Comparison of ENCODE assay signal across 8 cellular contexts in genomic region chr19:49677232-49677881, GRCh38. TPM values are rescaled to one million over a fixed set of nuclear protein-coding genes. Genes with fewer than 3 reads are reported as not detected.
DNase-seq lines count a peak whose midpoint lies in the region; ATAC-seq and TF ChIP-seq lines count a peak whose summit lies in the region.

Gene PRMT1, plus strand, starts transcription at chr19:49677271. Its CDS starts 10 bp downstream, at chr19:49677281.

- H3K36me3 Mint-ChIP-seq in CD4-positive, alpha-beta T cell (ENCODE audit: low read depth): peaks cover 41% of the 10 kb centered on the region
- H3K36me3 Mint-ChIP-seq in T-helper 2 cell treated with Interferon-gamma antibody and Interleukin-4, amounts not matched to agents 5 μg/mL and 100 μg/mL, for 36 hours (ENCODE audit: low read depth): peaks cover 14% of the 10 kb centered on the region
- H3K36me3 Mint-ChIP-seq in dendritic cell treated with granulocyte-macrophage colony-stimulating factor and Interleukin-4, amounts not matched to agents 40 ng/mL and 50 ng/mL, for 4 days (ENCODE audit: low read depth): peaks cover 48% of the 10 kb centered on the region

- H3K79me2 ChIP-seq in HCT116 (ENCODE audit: insufficient read depth, low read length): peaks cover 53% of the 10 kb centered on the region

- no peaks in the 10 kb centered on the region for H3K9me3 Mint-ChIP-seq in CD4-positive, alpha-beta T cell
- no peaks in the 10 kb centered on the region for H3K9me3 Mint-ChIP-seq in T-helper 2 cell treated with Interferon-gamma antibody and Interleukin-4, amounts not matched to agents 5 μg/mL and 100 μg/mL, for 36 hours
- no peaks in the 10 kb centered on the region for H3K9me3 Mint-ChIP-seq in dendritic cell treated with granulocyte-macrophage colony-stimulating factor and Interleukin-4, amounts not matched to agents 40 ng/mL and 50 ng/mL, for 4 days

- H3K4me3 Mint-ChIP-seq in CD4-positive, alpha-beta T cell: peak within 1 kb of the TSS; percentile 97
- peak within 1 kb of the TSS; percentile 97 for H3K4me3 Mint-ChIP-seq in T-helper 2 cell treated with Interferon-gamma antibody and Interleukin-4, amounts not matched to agents 5 μg/mL and 100 μg/mL, for 36 hours
- H3K4me3 Mint-ChIP-seq in dendritic cell treated with granulocyte-macrophage colony-stimulating factor and Interleukin-4, amounts not matched to agents 40 ng/mL and 50 ng/mL, for 4 days: peak within 1 kb of the TSS; percentile 92

- peak; percentile 39 for ATAC-seq in CD4-positive, alpha-beta T cell (ENCODE audit: poor library complexity)
- ATAC-seq in HCT116 (peak; percentile 16), right lobe of liver (peak; percentile 2 to 27 (median 13))

- peaks cover 40% of the 10 kb centered on the region for H3K4me1 Mint-ChIP-seq in CD4-positive, alpha-beta T cell (ENCODE audit: low read depth)
- peaks cover 27% of the 10 kb centered on the region for H3K4me1 Mint-ChIP-seq in T-helper 2 cell treated with Interferon-gamma antibody and Interleukin-4, amounts not matched to agents 5 μg/mL and 100 μg/mL, for 36 hours (ENCODE audit: low read depth)
- peaks cover 42% of the 10 kb centered on the region for H3K4me1 Mint-ChIP-seq in dendritic cell treated with granulocyte-macrophage colony-stimulating factor and Interleukin-4, amounts not matched to agents 40 ng/mL and 50 ng/mL, for 4 days (ENCODE audit: low read depth)

- CTCF ChIA-PET in CD4-positive, alpha-beta T cell (lab: Charles Lee): interaction anchor here (0.6 to 3.4 kb wide), 8 partner anchors 12 to 205 kb away, joined by 3 to 22 read pairs (median 3); partner anchors contain the start of genes ADM5, FLT3LG, NOSIP and PRRG2
- CTCF ChIA-PET in HCT116 (lab: Charles Lee): interaction anchor here (0.7 to 3.4 kb wide), 4 partner anchors 12 to 201 kb away, joined by 4 to 19 read pairs (median 12); partner anchors contain the start of genes BCL2L12, IRF3 and RRAS

- H4K20me1 ChIP-seq in HCT116 (ENCODE audit: insufficient read depth): peaks cover 26% of the 10 kb centered on the region; the same call in 1 of the 2 replicates

- no peaks in the 10 kb centered on the region for H3K27me3 Mint-ChIP-seq in CD4-positive, alpha-beta T cell
- no peaks in the 10 kb centered on the region for H3K27me3 Mint-ChIP-seq in T-helper 2 cell treated with Interferon-gamma antibody and Interleukin-4, amounts not matched to agents 5 μg/mL and 100 μg/mL, for 36 hours (ENCODE audit: low read depth)
- no peaks in the 10 kb centered on the region for H3K27me3 Mint-ChIP-seq in dendritic cell treated with granulocyte-macrophage colony-stimulating factor and Interleukin-4, amounts not matched to agents 40 ng/mL and 50 ng/mL, for 4 days

- H3K27ac Mint-ChIP-seq in CD4-positive, alpha-beta T cell: peak within 1 kb of the TSS; percentile 97
- peak within 1 kb of the TSS; percentile 98 for H3K27ac Mint-ChIP-seq in T-helper 2 cell treated with Interferon-gamma antibody and Interleukin-4, amounts not matched to agents 5 μg/mL and 100 μg/mL, for 36 hours
- peak within 1 kb of the TSS; percentile 100 for H3K27ac Mint-ChIP-seq in dendritic cell treated with granulocyte-macrophage colony-stimulating factor and Interleukin-4, amounts not matched to agents 40 ng/mL and 50 ng/mL, for 4 days

- H3K27ac ChIP-seq in CD4-positive, alpha-beta T cell (ENCODE audit: low read depth, low read length): peak within 1 kb of the TSS; percentile 98
- peak within 1 kb of the TSS; percentile 99 for H3K27ac ChIP-seq in HCT116 (ENCODE audit: low read depth, low read length)
- H3K27ac ChIP-seq in right lobe of liver: peak within 1 kb of the TSS; percentile 87 to 93 (median 89)

- WGBS in right lobe of liver (ENCODE audit: insufficient coverage, low coverage, low lambda C conversion rate, missing lambda C conversion rate): 0% methylated on average over 4 of the region's 56 CpGs

- H3K27me3 ChIP-seq in CD4-positive, alpha-beta T cell (ENCODE audit: control insufficient read depth, insufficient read depth, low read length): no peaks in the 10 kb centered on the region
- no peaks in the 10 kb centered on the region for H3K27me3 ChIP-seq in HCT116 (ENCODE audit: insufficient read depth, low read length)
- H3K27me3 ChIP-seq in right lobe of liver: no peaks in the 10 kb centered on the region

- DNase-seq in CD4-positive, alpha-beta T cell: peak in 6 of 10 experiments; percentile 24 to 56 (median 41)
- DNase-seq in HCT116 (ENCODE audit: low read depth, low spot score) (no peak), right lobe of liver (peak in 2 of 3 donors; percentile 68), GM19240 (ENCODE audit: insufficient read length, low spot score) (no peak), DMS153 (lab: John Stamatoyannopoulos, UW) (no peak)
- DNase-seq in T-helper 2 cell treated with Interferon-gamma antibody and Interleukin-4, amounts not matched to agents 5 μg/mL and 100 μg/mL, for 36 hours (ENCODE audit: low spot score): peak; percentile 57
- DNase-seq in stimulated activated CD8-positive, alpha-beta memory T cell treated with anti-CD3 and anti-CD28 coated beads, Interleukin-4, amount 100 ng/mL, for 24 hours (ENCODE audit: low read depth): peak; percentile 41

- peak within 1 kb of the TSS; percentile 27 for H2AFZ ChIP-seq in HCT116 (ENCODE audit: low read depth, low read length, poor library complexity, severe bottlenecking)

- H3K4me3 ChIP-seq in HCT116 (replicated peaks in 1 of 2; ENCODE audit: low read depth in 1 of 2, low read length in 2 of 2) (peak within 1 kb of the TSS; percentile 93 to 99), right lobe of liver (peak within 1 kb of the TSS; percentile 85 to 99 (median 93))

- intact Hi-C loops in CD4-positive, alpha-beta T cell (cut with DNase I, micrococcal nuclease): loop anchor here (2.0 to 10.0 kb wide), 4 partner anchors 107 to 285 kb away; partner anchors contain the start of genes FLT3LG (in 1 of the 2) and RPS11 (in 1 of the 2)
- intact Hi-C loops in HCT116 (cut with micrococcal nuclease): loop anchor here (1.0 to 5.0 kb wide), 4 partner anchors 85 to 175 kb away; partner anchors contain the start of gene PRR12
- intact Hi-C loops in dendritic cell treated with granulocyte-macrophage colony-stimulating factor and Interleukin-4, amounts not matched to agents 40 ng/mL and 50 ng/mL, for 4 days (cut with micrococcal nuclease): loop anchor here (2.0 to 5.0 kb wide), 2 partner anchors 87 to 180 kb away; partner anchors contain the start of genes PRR12 and RPS11
- intact Hi-C loops in right lobe of liver (cut with DNase I): no loop called here

- H3K36me3 ChIP-seq in HCT116 (ENCODE audit: control insufficient read depth in 1 of 2, insufficient read depth in 2 of 2, low read length in 2 of 2) (peaks cover 10 to 17% of the 10 kb centered on the region in 2 experiments; a peak in 3 of 4 replicates), right lobe of liver (peaks cover 0 to 13% (median 4%) of the 10 kb centered on the region in 4 donors)

- peak; percentile 68 for TF ChIP-seq POLR2A in HCT116 (IDR thresholded peaks at IDR 0.05; ENCODE audit: borderline replicate concordance, extremely low read depth, insufficient read depth, insufficient read length)
- peak; percentile 91 for TF ChIP-seq POLR2A in right lobe of liver (IDR thresholded peaks at IDR 0.05)

- TF ChIP-seq RAD21 in HCT116 (IDR thresholded peaks at IDR 0.05; ENCODE audit: low read depth): no peak

- H3K9me2 ChIP-seq in HCT116 (ENCODE audit: insufficient read depth): no peaks in the 10 kb centered on the region

- H3K4me1 ChIP-seq in HCT116 (ENCODE audit: control insufficient read depth in 1 of 2, insufficient read depth in 2 of 2, low read length in 2 of 2) (peaks cover 30 to 44% of the 10 kb centered on the region in 2 experiments), right lobe of liver (peaks cover 0 to 14% (median 4%) of the 10 kb centered on the region in 4 donors)

- no peaks in the 10 kb centered on the region for H3K9me3 ChIP-seq in CD4-positive, alpha-beta T cell (ENCODE audit: control insufficient read depth, low read length)
- H3K9me3 ChIP-seq in HCT116 (ENCODE audit: control insufficient read depth in 1 of 2, insufficient read depth in 1 of 2, low read depth in 1 of 2, low read length in 2 of 2): no peaks in the 10 kb centered on the region
- no peaks in the 10 kb centered on the region for H3K9me3 ChIP-seq in right lobe of liver

- RAD21 ChIA-PET in HCT116 (lab: Charles Lee; ENCODE audit: low non-redundant PET in 1 of 2, low total read pairs in 2 of 2, uncharacterized antibody in 2 of 2, unreplicated experiment in 2 of 2): interaction anchor here in 1 of 2 experiments (1.3 kb wide), 1 partner anchor 37 kb away, joined by 6 read pairs; the partner anchor contains the start of gene RRAS

- no peak for TF ChIP-seq CTCF in CD4-positive, alpha-beta T cell (IDR thresholded peaks at IDR 0.05)
- TF ChIP-seq CTCF in HCT116 (IDR thresholded peaks at IDR 0.05 in 2 of 3, conservative IDR thresholded peaks at IDR 0.05 in 1 of 3; ENCODE audit: borderline replicate concordance in 1 of 3, insufficient read depth in 1 of 3, low read depth in 2 of 3, low read length in 2 of 3) (no peak), right lobe of liver (IDR thresholded peaks at IDR 0.05) (no peak)

- POLR2A ChIA-PET in CD4-positive, alpha-beta T cell (lab: Charles Lee): interaction anchor here (0.7 to 6.6 kb wide), 32 partner anchors 9 to 226 kb away, joined by 3 to 92 read pairs (median 6); partner anchors contain the start of genes AKT1S1, ALDH16A1, AP2A1 and BCL2L12
- POLR2A ChIA-PET in HCT116 (lab: Charles Lee): interaction anchor here (0.7 to 4.3 kb wide), 10 partner anchors 13 to 182 kb away, joined by 3 to 92 read pairs (median 6); partner anchors contain the start of genes BCL2L12, IRF3, NOSIP and PRRG2

- H3K4me2 ChIP-seq in HCT116 (ENCODE audit: low read length): peak within 1 kb of the TSS; percentile 98

- BruUV-seq in HCT116 (replicated peaks; lab: Mats Ljungman, UMichigan): no TSS peak

- peak within 1 kb of the TSS; percentile 100 for H3K9ac ChIP-seq in HCT116 (ENCODE audit: low read length)

TF ChIP-seq in HCT116, 20 proteins besides CTCF, POLR2A, EP300 and RAD21 (continues in another document):
- TF ChIP-seq JUND (IDR thresholded peaks at IDR 0.05) (no peak), SRF (IDR thresholded peaks at IDR 0.05; ENCODE audit: low read depth) (no peak), SIN3A (IDR thresholded peaks at IDR 0.05; ENCODE audit: low read depth) (peak; percentile 89; the same call in 1 of the 2 replicates)

RNA-seq across cellular contexts. Expression of gene PRMT1, which starts in this region (rescaled TPM):
- total RNA-seq in CD4-positive, alpha-beta T cell: 10 to 100 TPM; 41.5 to 46.4 TPM
- total RNA-seq in HCT116 (2021; ENCODE audit: unreplicated experiment): 428 TPM
- 595 and 673 TPM in 2 replicates for polyA plus RNA-seq in HCT116 (2012)
- total RNA-seq in right lobe of liver: 10 to 100 TPM; 25.3 to 63.2 (median 39.9) TPM

Comparison
In these comparisons a context has a peak if more than half of its experiments do, and no peak if none do; other contexts are left out.
1. DNase-seq: peak in CD4-positive, alpha-beta T cell (6 of 10), T-helper 2 cell treated with Interferon-gamma antibody and Interleukin-4, amounts not matched to agents 5 μg/mL and 100 μg/mL, for 36 hours (single experiment), right lobe of liver (2 of 3) and stimulated activated CD8-positive, alpha-beta memory T cell treated with anti-CD3 and anti-CD28 coated beads, Interleukin-4, amount 100 ng/mL, for 24 hours (single experiment); none in HCT116 (single experiment), GM19240 (single experiment) and DMS153 (single experiment).
2. intact Hi-C loops: an anchor here in CD4-positive, alpha-beta T cell (2.0 to 10.0 kb wide), HCT116 (1.0 to 5.0 kb wide) and dendritic cell treated with granulocyte-macrophage colony-stimulating factor and Interleukin-4, amounts not matched to agents 40 ng/mL and 50 ng/mL, for 4 days (2.0 to 5.0 kb wide); none called in right lobe of liver.
3. Peak in every context shown above with its lines, with median percentiles within 50 percentile points of each other: ATAC-seq, H3K27ac ChIP-seq, H3K27ac Mint-ChIP-seq and H3K4me3 Mint-ChIP-seq.